In the genomic region with DNA sequence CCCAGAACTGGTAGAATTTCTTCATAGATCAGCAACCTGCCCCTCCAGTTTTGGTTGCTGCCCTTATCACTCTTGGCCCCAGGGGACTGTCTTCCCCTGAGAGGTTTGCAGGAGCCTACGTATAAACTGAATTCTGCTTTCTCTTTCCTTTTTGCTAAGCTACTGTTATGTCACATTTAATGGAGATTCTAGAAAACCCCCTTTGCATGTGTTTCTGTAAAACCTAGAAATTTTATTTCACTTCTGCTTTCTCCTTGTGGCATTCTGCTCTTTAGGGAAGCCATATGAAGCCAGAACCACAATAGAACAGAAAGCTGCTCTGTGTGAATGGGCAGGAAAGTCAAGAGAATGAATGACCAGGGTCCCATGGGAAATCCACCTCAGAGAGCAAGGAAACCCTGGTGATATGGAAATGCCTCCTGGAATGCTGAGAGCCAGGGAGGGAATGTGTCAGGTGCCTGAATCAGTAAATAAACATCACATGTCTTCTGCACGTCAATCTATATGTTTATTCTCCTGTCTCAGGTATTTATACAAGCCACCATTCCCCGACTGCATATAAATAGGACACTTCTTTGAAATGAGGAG, we compare ENCODE assay signal across 9 cellular contexts. TPM values are rescaled to one million over a fixed set of nuclear protein-coding genes. Genes with fewer than 3 reads are reported as not detected.
A peak's percentile ranks its signal among the peaks of the same experiment; 100 is the strongest.
DNase-seq lines count a peak whose midpoint lies in the region; ATAC-seq and TF ChIP-seq lines count a peak whose summit lies in the region.
"Had no signal": no experiment of that assay in that cellular context is flagged by ENCODE, and none has a peak within 500 bp of the region (broad histone marks: within the 10 kb centered on the region; RNA-seq: fewer than 3 reads in every experiment).

No MANE protein-coding gene starts in this region.

- WGBS in HUES64: 31% methylated on average over 3 of the region's 3 CpGs
- WGBS in body of pancreas, 2 donors: 22 to 26% methylated on average over 3 of the region's 3 CpGs

- TF ChIP-seq POLR2A in body of pancreas (IDR thresholded peaks at IDR 0.05) (no peak), gastrocnemius medialis (IDR thresholded peaks at IDR 0.05) (no peak)

- no peak for DNase-seq in HuH-7.5 (ENCODE audit: low spot score)
- DNase-seq in body of pancreas: no peak
- no peak for DNase-seq in gastrocnemius medialis
- no peak for DNase-seq in NCI-H524 (lab: John Stamatoyannopoulos, UW)

- peak overlapping the region; percentile 20; the same call in 1 of the 2 replicates for H3K27ac ChIP-seq in HUES64 (ENCODE audit: low read depth, low read length)
- H3K27ac ChIP-seq in body of pancreas: no peak overlapping the region
- no peak overlapping the region for H3K27ac ChIP-seq in gastrocnemius medialis

- no peaks in the 10 kb centered on the region for H3K27me3 ChIP-seq in HUES64 (ENCODE audit: insufficient read depth, low read length)
- peaks cover 0 to 5% of the 10 kb centered on the region in 2 donors for H3K27me3 ChIP-seq in body of pancreas
- peaks cover 0 to 11% (median 5%) of the 10 kb centered on the region in 3 donors for H3K27me3 ChIP-seq in gastrocnemius medialis

- H3K27ac Mint-ChIP-seq in dendritic cell treated with granulocyte-macrophage colony-stimulating factor and Interleukin-4, amounts not matched to agents 40 ng/mL and 50 ng/mL, for 4 days: no peak overlapping the region

- no peaks in the 10 kb centered on the region for H3K36me3 Mint-ChIP-seq in dendritic cell treated with granulocyte-macrophage colony-stimulating factor and Interleukin-4, amounts not matched to agents 40 ng/mL and 50 ng/mL, for 4 days (ENCODE audit: low read depth)

- H3K36me3 ChIP-seq in HUES64 (ENCODE audit: insufficient read depth, low read length): no peaks in the 10 kb centered on the region
- no peaks in the 10 kb centered on the region for H3K36me3 ChIP-seq in body of pancreas (replicated peaks in 1 of 2; ENCODE audit: insufficient read depth in 1 of 2, low read depth in 2 of 2)
- H3K36me3 ChIP-seq in gastrocnemius medialis: no peaks in the 10 kb centered on the region

- H3K4me1 ChIP-seq in HUES64 (ENCODE audit: insufficient read depth, low read length) (peaks cover 13% of the 10 kb centered on the region; the same call in 1 of the 2 replicates), body of pancreas (no peaks in the 10 kb centered on the region), gastrocnemius medialis (no peaks in the 10 kb centered on the region)

- H3K4me1 Mint-ChIP-seq in dendritic cell treated with granulocyte-macrophage colony-stimulating factor and Interleukin-4, amounts not matched to agents 40 ng/mL and 50 ng/mL, for 4 days (ENCODE audit: low read depth): peaks cover 30% of the 10 kb centered on the region

- TF ChIP-seq CTCF in body of pancreas (IDR thresholded peaks at IDR 0.05) (no peak), gastrocnemius medialis (IDR thresholded peaks at IDR 0.05 in 4 of 5, conservative IDR thresholded peaks at IDR 0.05 in 1 of 5) (no peak)

- no peak overlapping the region for H3K9ac ChIP-seq in HUES64 (ENCODE audit: low read depth, low read length)

- peaks cover 60% of the 10 kb centered on the region for H3K27me3 Mint-ChIP-seq in dendritic cell treated with granulocyte-macrophage colony-stimulating factor and Interleukin-4, amounts not matched to agents 40 ng/mL and 50 ng/mL, for 4 days

- peak overlapping the region; percentile 48 for H3K4me3 Mint-ChIP-seq in dendritic cell treated with granulocyte-macrophage colony-stimulating factor and Interleukin-4, amounts not matched to agents 40 ng/mL and 50 ng/mL, for 4 days

- H3K9me3 ChIP-seq in HUES64 (ENCODE audit: insufficient read depth, low read depth, low read length): no peaks in the 10 kb centered on the region
- H3K9me3 ChIP-seq in body of pancreas: no peaks in the 10 kb centered on the region
- no peaks in the 10 kb centered on the region for H3K9me3 ChIP-seq in gastrocnemius medialis

- H3K4me3 ChIP-seq in HUES64 (ENCODE audit: low read length): no peak overlapping the region
- H3K4me3 ChIP-seq in body of pancreas: no peak overlapping the region
- H3K4me3 ChIP-seq in gastrocnemius medialis: no peak overlapping the region

- intact Hi-C loops in dendritic cell treated with granulocyte-macrophage colony-stimulating factor and Interleukin-4, amounts not matched to agents 40 ng/mL and 50 ng/mL, for 4 days (cut with micrococcal nuclease): loop anchor here (5.0 kb wide), 1 partner anchor 50 kb away; no protein-coding TSS in a partner anchor
- intact Hi-C loops in body of pancreas (cut with DNase I): no loop called here
- intact Hi-C loops in gastrocnemius medialis (cut with DNase I; ENCODE audit: low total_unique reads): loop anchor here (1.0 kb wide), 1 partner anchor 41 kb away; no protein-coding TSS in a partner anchor

- in situ Hi-C loops in gastrocnemius medialis (cut with MboI; ENCODE audit: low sequenced_read_pairs in 4 of 4): no loop called here

- peak; percentile 99 for ATAC-seq in GM18498 (IDR thresholded peaks at IDR 0.05; ENCODE audit: unreplicated experiment)
- ATAC-seq in GM21529 (IDR thresholded peaks at IDR 0.05; ENCODE audit: unreplicated experiment): peak; percentile 97
- ATAC-seq in body of pancreas: no peak
- no peak for ATAC-seq in gastrocnemius medialis

- no peaks in the 10 kb centered on the region for H3K9me3 Mint-ChIP-seq in dendritic cell treated with granulocyte-macrophage colony-stimulating factor and Interleukin-4, amounts not matched to agents 40 ng/mL and 50 ng/mL, for 4 days

RNA-seq across cellular contexts. Expression of a gene that starts 3.4 kb away (rescaled TPM):
- not detected for polyA plus RNA-seq in HUES64 (2013, experiment 1 of 2)
- polyA plus RNA-seq in HUES64 (2013, experiment 2 of 2): not detected
- total RNA-seq in body of pancreas (not detected), gastrocnemius medialis (not detected)
- polyA plus RNA-seq: esophagus had no signal

RNA-seq across cellular contexts. Expression of a gene that starts 14.0 kb away (rescaled TPM):
- not detected for polyA plus RNA-seq in HUES64 (2013, experiment 1 of 2)
- polyA plus RNA-seq in HUES64 (2013, experiment 2 of 2): not detected
- not detected for total RNA-seq in body of pancreas
- total RNA-seq in gastrocnemius medialis: not detected
- polyA plus RNA-seq: esophagus had no signal

RNA-seq across cellular contexts. Expression of a gene that starts 27.1 kb away (rescaled TPM):
- polyA plus RNA-seq in HUES64 (2013, experiment 1 of 2): not detected
- polyA plus RNA-seq in HUES64 (2013, experiment 2 of 2): not detected
- total RNA-seq in body of pancreas (not detected), gastrocnemius medialis (not detected)
- polyA plus RNA-seq: esophagus had no signal

RNA-seq across cellular contexts. Expression of a gene that starts 31.2 kb away (rescaled TPM):
- polyA plus RNA-seq in HUES64 (2013, experiment 1 of 2): not detected
- polyA plus RNA-seq in HUES64 (2013, experiment 2 of 2): not detected
- total RNA-seq in body of pancreas (not detected), gastrocnemius medialis (not detected)
- polyA plus RNA-seq: esophagus had no signal

RNA-seq across cellular contexts. Expression of a gene that starts 46.6 kb away (rescaled TPM):
- 14.4 TPM for polyA plus RNA-seq in HUES64 (2013, experiment 1 of 2)
- 16.5 TPM for polyA plus RNA-seq in HUES64 (2013, experiment 2 of 2)
- total RNA-seq in body of pancreas: 10 to 100 TPM; 10.2 to 15.3 TPM
- 1 to 10 TPM; 5.2 to 8.2 (median 6.5) TPM for total RNA-seq in gastrocnemius medialis

Comparison
In these comparisons a context has a peak if more than half of its experiments do, and no peak if none do; other contexts are left out.
1. ATAC-seq: peak in GM18498 (single experiment) and GM21529 (single experiment); none in body of pancreas (single experiment) and gastrocnemius medialis (0 of 2).